Comparison of ENCODE assay signal across 24 cellular contexts in the genomic region with DNA sequence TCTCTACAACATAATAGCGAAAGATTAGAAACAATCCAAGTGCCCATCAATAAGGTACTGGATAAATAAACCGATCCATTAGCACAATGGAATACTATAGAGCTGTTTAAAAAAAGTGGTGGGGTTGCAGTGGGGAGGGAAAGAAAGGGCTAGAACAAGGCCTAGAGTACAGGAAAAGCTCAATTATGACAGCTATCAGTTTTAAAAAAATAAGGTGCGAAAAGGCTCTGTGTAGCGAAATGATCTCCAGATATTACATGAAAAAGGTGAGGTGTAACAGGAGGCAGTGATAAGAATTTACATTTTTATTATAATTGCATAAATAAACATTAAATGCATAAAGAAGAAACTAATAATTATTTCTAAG.
"Had no signal": no experiment of that assay in that cellular context is flagged by ENCODE, and none has a peak within 500 bp of the region (broad histone marks: within the 10 kb centered on the region; RNA-seq: fewer than 3 reads in every experiment).

No MANE protein-coding gene starts in this region.

- H3K27ac Mint-ChIP-seq: mesothelial cell of epicardium; progenitor cell of endocrine pancreas; stimulated activated naive CD8-positive, alpha-beta T cell treated with anti-CD3 and anti-CD28 coated beads, Interleukin-15, amount 100 ng/mL, for 72 hours had no signal

- H3K4me3 Mint-ChIP-seq: mesothelial cell of epicardium; stimulated activated naive CD8-positive, alpha-beta T cell treated with anti-CD3 and anti-CD28 coated beads, Interleukin-15, amount 100 ng/mL, for 72 hours had no signal

- H3K4me1 Mint-ChIP-seq: stimulated activated naive CD8-positive, alpha-beta T cell treated with anti-CD3 and anti-CD28 coated beads, Interleukin-15, amount 100 ng/mL, for 72 hours had no signal

- H3K36me3 ChIP-seq: esophagus muscularis mucosa, gastroesophageal sphincter, heart left ventricle, left lung, ovary, right lobe of liver, suprapubic skin, transverse colon, upper lobe of right lung, uterus had no signal

- H3K27me3 Mint-ChIP-seq: stimulated activated naive CD8-positive, alpha-beta T cell treated with anti-CD3 and anti-CD28 coated beads, Interleukin-15, amount 100 ng/mL, for 72 hours had no signal

- H3K27me3 ChIP-seq: esophagus muscularis mucosa, foreskin keratinocyte, gastroesophageal sphincter, heart left ventricle, hepatocyte, left lung, ovary, right lobe of liver, suprapubic skin, transverse colon, upper lobe of right lung, uterus had no signal

- H3K9me3 ChIP-seq: esophagus muscularis mucosa, gastroesophageal sphincter, heart left ventricle, left lung, ovary, right lobe of liver, suprapubic skin, transverse colon, upper lobe of right lung, uterus had no signal

- ATAC-seq: foreskin keratinocyte; gastroesophageal sphincter; heart left ventricle; left cardiac atrium; left lung; naive thymus-derived CD4-positive, alpha-beta T cell; right lobe of liver; stimulated activated naive CD8-positive, alpha-beta T cell treated with anti-CD3 and anti-CD28 coated beads, Interleukin-15, amount 100 ng/mL, for 72 hours; upper lobe of right lung had no signal

- DNase-seq: effector CD8-positive, alpha-beta T cell; foreskin keratinocyte; heart left ventricle; left cardiac atrium; left lung; mesenchymal stem cell; naive thymus-derived CD4-positive, alpha-beta T cell; occipital lobe; ovary; right lobe of liver; small intestine; stimulated activated CD4-positive, alpha-beta T cell treated with anti-CD3 and anti-CD28 coated beads, Interleukin-15, amount 100 ng/mL, for 24 hours; stimulated activated CD4-positive, alpha-beta T cell treated with anti-CD3 and anti-CD28 coated beads, Interleukin-2, amount 100 ng/mL, for 48 hours; stimulated activated naive CD4-positive, alpha-beta T cell; stimulated activated naive CD8-positive, alpha-beta T cell treated with anti-CD3 and anti-CD28 coated beads, Interleukin-15, amount 100 ng/mL, for 72 hours; transverse colon; upper lobe of right lung; uterus had no signal

- H3K27ac ChIP-seq: esophagus muscularis mucosa, foreskin keratinocyte, gastroesophageal sphincter, heart left ventricle, hepatocyte, left lung, ovary, right lobe of liver, suprapubic skin, transverse colon, upper lobe of right lung, uterus had no signal

- H3K4me1 ChIP-seq: right lobe of liver, upper lobe of right lung, uterus had no signal

- H3K9me3 Mint-ChIP-seq: naive thymus-derived CD4-positive, alpha-beta T cell; stimulated activated naive CD8-positive, alpha-beta T cell treated with anti-CD3 and anti-CD28 coated beads, Interleukin-15, amount 100 ng/mL, for 72 hours had no signal

- H3K4me3 ChIP-seq: esophagus muscularis mucosa, gastroesophageal sphincter, heart left ventricle, hepatocyte, left lung, ovary, right lobe of liver, suprapubic skin, transverse colon, upper lobe of right lung, uterus had no signal

- H3K36me3 Mint-ChIP-seq: naive thymus-derived CD4-positive, alpha-beta T cell had no signal
